In genomic region chr7:44102846-44103565, GRCh38 we compare ENCODE assay signal across 12 cellular contexts. TPM values are rescaled to one million over a fixed set of nuclear protein-coding genes. Genes with fewer than 3 reads are reported as not detected.
DNase-seq lines count a peak whose midpoint lies in the region; ATAC-seq and TF ChIP-seq lines count a peak whose summit lies in the region.
"Had no signal": no experiment of that assay in that cellular context is flagged by ENCODE, and none has a peak within 500 bp of the region (broad histone marks: within the 10 kb centered on the region; RNA-seq: fewer than 3 reads in every experiment).

No MANE protein-coding gene starts in this region.

- no peak overlapping the region for H3K27ac Mint-ChIP-seq in CD8-positive, alpha-beta T cell
- H3K27ac Mint-ChIP-seq in endodermal cell (no peak overlapping the region), progenitor cell of endocrine pancreas (no peak overlapping the region)

- no peaks in the 10 kb centered on the region for H3K27me3 Mint-ChIP-seq in CD8-positive, alpha-beta T cell (ENCODE audit: low read depth)
- peaks cover 21% of the 10 kb centered on the region for H3K27me3 Mint-ChIP-seq in endodermal cell (ENCODE audit: insufficient read depth)
- H3K27me3 Mint-ChIP-seq in progenitor cell of endocrine pancreas: peaks cover 23% of the 10 kb centered on the region

- POLR2A ChIA-PET in CD8-positive, alpha-beta T cell (lab: Charles Lee): interaction anchor here (0.5 kb wide), 1 partner anchor 20 kb away, joined by 3 read pairs; no protein-coding TSS in a partner anchor

- H3K9me2 ChIP-seq in OCI-LY1 (ENCODE audit: low read depth, low read length): no peaks in the 10 kb centered on the region

- peaks cover 19% of the 10 kb centered on the region for H3K4me1 Mint-ChIP-seq in CD8-positive, alpha-beta T cell (ENCODE audit: low read depth)
- H3K4me1 Mint-ChIP-seq in endodermal cell (peaks cover 8% of the 10 kb centered on the region), progenitor cell of endocrine pancreas (ENCODE audit: low read depth) (peaks cover 5% of the 10 kb centered on the region)

- H3K4me3 Mint-ChIP-seq in CD8-positive, alpha-beta T cell: peak overlapping the region; percentile 72
- H3K4me3 Mint-ChIP-seq in endodermal cell (peak overlapping the region; percentile 66), progenitor cell of endocrine pancreas (ENCODE audit: low read depth) (peak overlapping the region; percentile 71)

- H3K27me3 ChIP-seq in CD8-positive, alpha-beta T cell (ENCODE audit: insufficient read depth, low read length): no peaks in the 10 kb centered on the region
- peaks cover 10% of the 10 kb centered on the region for H3K27me3 ChIP-seq in OCI-LY1 (ENCODE audit: insufficient read depth, low read length)
- peaks cover 5% of the 10 kb centered on the region for H3K27me3 ChIP-seq in endodermal cell (ENCODE audit: control insufficient read depth, insufficient read depth, low read length, poor library complexity, severe bottlenecking)

- H3K4me1 ChIP-seq in CD8-positive, alpha-beta T cell (ENCODE audit: insufficient read depth, low read length): peaks cover 10% of the 10 kb centered on the region
- H3K4me1 ChIP-seq in OCI-LY1 (ENCODE audit: insufficient read depth, low read length, severe bottlenecking): peaks cover 57% of the 10 kb centered on the region
- H3K4me1 ChIP-seq in endodermal cell (ENCODE audit: control insufficient read depth, insufficient read depth, low read length): no peaks in the 10 kb centered on the region

- no peak for TF ChIP-seq CTCF in CD8-positive, alpha-beta T cell (IDR thresholded peaks at IDR 0.05)
- TF ChIP-seq CTCF in OCI-LY1 (IDR thresholded peaks at IDR 0.05; ENCODE audit: low read length) (no peak), endodermal cell (conservative IDR thresholded peaks at IDR 0.05) (no peak), progenitor cell of endocrine pancreas (IDR thresholded peaks at IDR 0.05; ENCODE audit: unreplicated experiment) (no peak)

- H3K36me3 Mint-ChIP-seq in CD8-positive, alpha-beta T cell: no peaks in the 10 kb centered on the region
- H3K36me3 Mint-ChIP-seq in endodermal cell (ENCODE audit: low read depth): no peaks in the 10 kb centered on the region
- no peaks in the 10 kb centered on the region for H3K36me3 Mint-ChIP-seq in progenitor cell of endocrine pancreas (ENCODE audit: insufficient read depth)

- H3K27ac ChIP-seq in CD8-positive, alpha-beta T cell (ENCODE audit: low read depth, low read length): no peak overlapping the region
- H3K27ac ChIP-seq in OCI-LY1 (ENCODE audit: low read depth, low read length, poor library complexity, severe bottlenecking) (peak overlapping the region; percentile 96), endodermal cell (ENCODE audit: low read depth, low read length) (no peak overlapping the region)

- no peaks in the 10 kb centered on the region for H3K9me3 Mint-ChIP-seq in CD8-positive, alpha-beta T cell
- no peaks in the 10 kb centered on the region for H3K9me3 Mint-ChIP-seq in endodermal cell
- H3K9me3 Mint-ChIP-seq in progenitor cell of endocrine pancreas (ENCODE audit: low read depth): no peaks in the 10 kb centered on the region

- no peak overlapping the region for H2AFZ ChIP-seq in OCI-LY1 (ENCODE audit: low read length)

- intact Hi-C loops in CD8-positive, alpha-beta T cell (cut with DNase I, micrococcal nuclease): no loop called here

- no peak overlapping the region for H3K4me3 ChIP-seq in CD8-positive, alpha-beta T cell (ENCODE audit: low read depth, low read length)
- H3K4me3 ChIP-seq in OCI-LY1 (ENCODE audit: low read depth, low read length, poor library complexity, severe bottlenecking): no peak overlapping the region
- no peak overlapping the region for H3K4me3 ChIP-seq in endodermal cell (ENCODE audit: low read length)
- H3K4me3 ChIP-seq: lung had no signal

- no peak overlapping the region for H3K9ac ChIP-seq in OCI-LY1 (ENCODE audit: low read length)
- H3K9ac ChIP-seq in endodermal cell (ENCODE audit: extremely low read depth, low read length, poor library complexity, severe bottlenecking): no peak overlapping the region

- H3K9me3 ChIP-seq in CD8-positive, alpha-beta T cell (ENCODE audit: low read length): no peaks in the 10 kb centered on the region
- H3K9me3 ChIP-seq in OCI-LY1 (ENCODE audit: low read length): no peaks in the 10 kb centered on the region
- no peaks in the 10 kb centered on the region for H3K9me3 ChIP-seq in endodermal cell (ENCODE audit: control insufficient read depth, low read length)

- DNase-seq in CD8-positive, alpha-beta T cell: no peak
- DNase-seq in endodermal cell: no peak
- DNase-seq in progenitor cell of endocrine pancreas (ENCODE audit: low spot score, unreplicated experiment): no peak
- no peak for DNase-seq in DMS53 treated with DMSO at 0.1 percent for 48 hours (lab: John Stamatoyannopoulos, UW; ENCODE audit: unreplicated experiment)
- DNase-seq in DMS114 treated with DMSO at 0.1 percent for 48 hours (lab: John Stamatoyannopoulos, UW; ENCODE audit: unreplicated experiment): no peak
- DNase-seq in middle frontal gyrus (ENCODE audit: extremely low spot score, low spot score): no peak

- no peaks in the 10 kb centered on the region for H3K36me3 ChIP-seq in CD8-positive, alpha-beta T cell (ENCODE audit: insufficient read depth, low read length)
- H3K36me3 ChIP-seq in OCI-LY1 (ENCODE audit: insufficient read depth, low read length): no peaks in the 10 kb centered on the region
- no peaks in the 10 kb centered on the region for H3K36me3 ChIP-seq in endodermal cell (ENCODE audit: control insufficient read depth, insufficient read depth, low read length)

- H4K20me1 ChIP-seq in OCI-LY1 (ENCODE audit: insufficient read depth, low read length): no peaks in the 10 kb centered on the region

- no peak for ATAC-seq in CD8-positive, alpha-beta T cell
- no peak for ATAC-seq in GM19397 (IDR thresholded peaks at IDR 0.05; ENCODE audit: unreplicated experiment)

- no peak overlapping the region for H3K4me2 ChIP-seq in OCI-LY1 (ENCODE audit: low read length)

- H3K79me2 ChIP-seq in OCI-LY1 (ENCODE audit: insufficient read depth, low read length): no peaks in the 10 kb centered on the region

- H3F3A ChIP-seq in OCI-LY1 (ENCODE audit: insufficient read depth, low read length): peaks cover 7% of the 10 kb centered on the region; the same call in 1 of the 2 replicates

- CTCF ChIA-PET in CD8-positive, alpha-beta T cell (lab: Charles Lee): interaction anchor here (0.9 kb wide), 1 partner anchor 30 kb away, joined by 3 read pairs; no protein-coding TSS in a partner anchor

- 78 to 87% methylated on average over 7 to 8 of the region's 8 CpGs for WGBS in endodermal cell (ENCODE audit: insufficient coverage in 1 of 2, insufficient read length in 1 of 2), 2 experiments

RNA-seq across cellular contexts. Expression of gene AEBP1, which starts 1.1 kb away (rescaled TPM):
- 10 to 100 TPM; 15.9 to 22.6 TPM for total RNA-seq in CD8-positive, alpha-beta T cell
- 10 to 100 TPM; 55.2 to 65.8 TPM for total RNA-seq in endodermal cell
- polyA plus RNA-seq in endodermal cell (2013, experiment 1 of 2): 52.9 TPM
- 51.0 TPM for polyA plus RNA-seq in endodermal cell (2013, experiment 2 of 2)
- total RNA-seq in progenitor cell of endocrine pancreas: 52.2 and 57.5 TPM in 2 replicates
- total RNA-seq: HT1080, SK-MEL-5 had no signal

RNA-seq across cellular contexts. Expression of gene POLD2, which starts 20.3 kb away (rescaled TPM):
- total RNA-seq in CD8-positive, alpha-beta T cell: 10 to 100 TPM; 44.0 to 48.9 TPM
- 100 to 1,000 TPM; 127 to 141 TPM for total RNA-seq in endodermal cell
- 118 TPM for polyA plus RNA-seq in endodermal cell (2013, experiment 1 of 2)
- 108 TPM for polyA plus RNA-seq in endodermal cell (2013, experiment 2 of 2)
- 95.4 and 104 TPM in 2 replicates for total RNA-seq in progenitor cell of endocrine pancreas

RNA-seq across cellular contexts. Expression of gene POLM, which starts 20.7 kb away (rescaled TPM):
- total RNA-seq in CD8-positive, alpha-beta T cell: 10 to 100 TPM; 35.7 to 42.0 TPM
- total RNA-seq in endodermal cell: 10 to 100 TPM; 23.6 to 27.0 TPM
- polyA plus RNA-seq in endodermal cell (2013, experiment 1 of 2): 17.6 TPM
- 16.5 TPM for polyA plus RNA-seq in endodermal cell (2013, experiment 2 of 2)
- 33.3 and 33.8 TPM in 2 replicates for total RNA-seq in progenitor cell of endocrine pancreas

RNA-seq across cellular contexts. Expression of gene PGAM2, which starts 37.6 kb away (rescaled TPM):
- 1 to 10 TPM; 1.1 to 1.5 TPM for total RNA-seq in CD8-positive, alpha-beta T cell
- total RNA-seq in endodermal cell (1 to 10 TPM; 1.2 to 1.3 TPM), progenitor cell of endocrine pancreas (1.8 and 2.5 TPM in 2 replicates)
- polyA plus RNA-seq in endodermal cell (2013, experiment 1 of 2): 4.3 TPM
- 4.4 TPM for polyA plus RNA-seq in endodermal cell (2013, experiment 2 of 2)
- total RNA-seq: HT1080, SK-MEL-5 had no signal

RNA-seq across cellular contexts. Expression of gene MYL7, which starts 38.1 kb away (rescaled TPM):
- total RNA-seq in CD8-positive, alpha-beta T cell: not detected
- total RNA-seq in endodermal cell: 100 to 1,000 TPM; 115 to 120 TPM
- 102 TPM for polyA plus RNA-seq in endodermal cell (2013, experiment 1 of 2)
- polyA plus RNA-seq in endodermal cell (2013, experiment 2 of 2): 140 TPM
- total RNA-seq in progenitor cell of endocrine pancreas: 1.5 and 1.7 TPM in 2 replicates
- total RNA-seq: esophagus mucosa, HT1080, SK-MEL-5 had no signal
